In the genomic region with DNA sequence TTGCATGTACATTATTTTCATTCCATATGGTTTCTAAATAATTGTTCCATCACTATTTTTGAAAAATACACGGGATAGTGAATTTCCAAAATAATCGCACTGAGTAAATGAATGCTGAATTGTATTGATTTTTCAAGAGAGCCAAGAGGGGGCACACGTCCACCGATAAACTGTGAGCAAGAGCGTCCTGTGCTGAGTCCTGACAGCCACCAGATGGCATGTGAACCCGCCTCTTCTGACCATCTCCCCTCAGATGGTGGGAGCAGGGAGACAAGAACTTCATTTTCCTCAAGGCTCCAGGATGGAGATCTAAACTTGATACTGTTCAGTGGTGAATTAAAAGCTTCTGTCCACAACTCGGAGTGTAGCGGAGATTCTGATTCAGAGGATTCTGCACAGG, we compare ENCODE assay signal across 9 cellular contexts. TPM values are rescaled to one million over a fixed set of nuclear protein-coding genes. Genes with fewer than 3 reads are reported as not detected.
DNase-seq lines count a peak whose midpoint lies in the region; ATAC-seq, FAIRE-seq and TF ChIP-seq lines count a peak whose summit lies in the region.
"Had no signal": no experiment of that assay in that cellular context is flagged by ENCODE, and none has a peak within 500 bp of the region (broad histone marks: within the 10 kb centered on the region; RNA-seq: fewer than 3 reads in every experiment).

No MANE protein-coding gene starts in this region.

- no peaks in the 10 kb centered on the region for H3K9me3 ChIP-seq in OCI-LY7 (ENCODE audit: low read length)
- peaks cover 10% of the 10 kb centered on the region for H3K9me3 ChIP-seq in K562 (replicated peaks; ENCODE audit: control insufficient read depth, insufficient read depth, low read depth, low read length)

- peaks cover 36% of the 10 kb centered on the region for H3K9me3 Mint-ChIP-seq in osteocyte (ENCODE audit: unreplicated experiment)

- no peaks in the 10 kb centered on the region for H4K20me1 ChIP-seq in OCI-LY7 (ENCODE audit: insufficient read depth, low read length)
- no peaks in the 10 kb centered on the region for H4K20me1 ChIP-seq in K562 (replicated peaks; ENCODE audit: control insufficient read depth, insufficient read depth, low read length)
- H4K20me1 ChIP-seq: BLaER1 had no signal

- no peaks in the 10 kb centered on the region for H3K9me1 ChIP-seq in K562 (ENCODE audit: control insufficient read depth, insufficient read depth, low read length)

- no peaks in the 10 kb centered on the region for H3K4me1 ChIP-seq in OCI-LY7 (ENCODE audit: insufficient read depth, low read length, poor library complexity, severe bottlenecking)
- H3K4me1 ChIP-seq in K562 (replicated peaks in 1 of 2; ENCODE audit: control insufficient read depth in 2 of 2, insufficient read depth in 2 of 2, low read length in 2 of 2) = no peaks in the 10 kb centered on the region; a peak in 1 of 5 replicates
- H3K4me1 ChIP-seq: BLaER1 had no signal

- 17% methylated on average over 8 of the region's 8 CpGs for WGBS in K562 (ENCODE audit: insufficient coverage, low coverage, missing lambda C conversion rate)

- CTCF ChIA-PET in OCI-LY7 (lab: Charles Lee; ENCODE audit: unreplicated experiment) = no interaction called here
- CTCF ChIA-PET in K562 (lab: Yijun Ruan, JAX; ENCODE audit: low intra/inter-chr PET ratio) = no interaction called here

- no peak overlapping the region for H3K27ac ChIP-seq in OCI-LY7 (ENCODE audit: low read depth, low read length, poor library complexity, severe bottlenecking)
- no peak overlapping the region for H3K27ac ChIP-seq in K562 (ENCODE audit: extremely low read depth, low read depth, low read length)
- H3K27ac ChIP-seq: BLaER1 had no signal

- H3K4me2 ChIP-seq in OCI-LY7 (ENCODE audit: low read length) = no peak overlapping the region
- no peak overlapping the region for H3K4me2 ChIP-seq in K562 (ENCODE audit: insufficient read depth, low read length)
- H3K4me2 ChIP-seq: BLaER1 had no signal

- peak; percentile 89 to 94 for TF ChIP-seq RAD21 in K562 (CRISPR knock-in tag; conservative IDR thresholded peaks at IDR 0.05 in 1 of 2, IDR thresholded peaks at IDR 0.05 in 1 of 2)

- H3K9ac ChIP-seq in K562 (ENCODE audit: insufficient read depth in 1 of 2, low read depth in 2 of 2, low read length in 2 of 2) = no peak overlapping the region
- H3K9ac ChIP-seq: BLaER1 had no signal

- H3K4me3 ChIP-seq in OCI-LY7 (ENCODE audit: low read depth, low read length, poor library complexity, severe bottlenecking) (no peak overlapping the region), K562 (no peak overlapping the region)
- H3K4me3 ChIP-seq: BLaER1 had no signal

- no peaks in the 10 kb centered on the region for H3K27me3 Mint-ChIP-seq in osteocyte (ENCODE audit: unreplicated experiment)

- POLR2A ChIA-PET in OCI-LY7 (lab: Charles Lee) = no interaction called here
- POLR2A ChIA-PET in K562 (lab: Yijun Ruan, JAX) = no interaction called here

- peak; percentile 81 for FAIRE-seq in K562 (lab: Jason Lieb, UNC)

- BruUV-seq in OCI-LY7 (replicated peaks; lab: Mats Ljungman, UMichigan) (no TSS peak), K562 (replicated peaks; lab: Mats Ljungman, UMichigan) (no TSS peak)

- no peaks in the 10 kb centered on the region for H3K27me3 ChIP-seq in K562 (ENCODE audit: control insufficient read depth in 2 of 2, insufficient read depth in 2 of 2, low read length in 2 of 2)
- H3K27me3 ChIP-seq: BLaER1 had no signal

- no peak overlapping the region for H3K27ac Mint-ChIP-seq in osteocyte (ENCODE audit: unreplicated experiment)

- H3K4me3 Mint-ChIP-seq in osteocyte (ENCODE audit: unreplicated experiment) = no peak overlapping the region

- H3K36me3 Mint-ChIP-seq in osteocyte (ENCODE audit: unreplicated experiment) = no peaks in the 10 kb centered on the region

- no peaks in the 10 kb centered on the region for H3K9me2 ChIP-seq in OCI-LY7 (ENCODE audit: insufficient read depth, low read length)

- TF ChIP-seq CTCF in OCI-LY7 (conservative IDR thresholded peaks at IDR 0.05; ENCODE audit: low read length) (peak; percentile 76), K562 (IDR thresholded peaks at IDR 0.05 in 2 of 3, conservative IDR thresholded peaks at IDR 0.05 in 1 of 3; ENCODE audit: insufficient read depth in 2 of 3, low read depth in 1 of 3, low read length in 3 of 3) (peak; percentile 85 to 99 (median 99)), osteocyte (IDR thresholded peaks at IDR 0.05) (peak; percentile 43)

- in situ Hi-C loops in K562 (cut with MboI) = no loop called here

- H2AFZ ChIP-seq in OCI-LY7 (ENCODE audit: low read length) (no peak overlapping the region), K562 (ENCODE audit: low read depth, low read length) (no peak overlapping the region)

- H3K36me3 ChIP-seq in OCI-LY7 (ENCODE audit: insufficient read depth, low read length) (no peaks in the 10 kb centered on the region), K562 (ENCODE audit: control insufficient read depth, insufficient read depth, low read length) (no peaks in the 10 kb centered on the region)
- H3K36me3 ChIP-seq: BLaER1 had no signal

- no peaks in the 10 kb centered on the region for H3K79me2 ChIP-seq in OCI-LY7 (ENCODE audit: insufficient read depth, low read depth, low read length)
- H3K79me2 ChIP-seq in K562 (ENCODE audit: control insufficient read depth, insufficient read depth, low read length) = no peaks in the 10 kb centered on the region

- no peak for TF ChIP-seq EP300 in K562 (IDR thresholded peaks at IDR 0.05; ENCODE audit: low read length)

- DNase-seq in NCI-H2081 (lab: John Stamatoyannopoulos, UW) (peak; percentile 44 to 73), NCI-H2081 treated with DMSO at 0.1 percent for 48 hours (lab: John Stamatoyannopoulos, UW) (no peak), OCI-LY7 (ENCODE audit: low spot score) (peak; percentile 34), K562 (ENCODE audit: extremely low read depth in 1 of 4, low spot score in 3 of 4) (peak; percentile 59 to 76 (median 60)), osteocyte (ENCODE audit: extremely low spot score, unreplicated experiment) (no peak), inferior parietal cortex (ENCODE audit: extremely low spot score) (no peak), mesenteric fat pad (ENCODE audit: low spot score) (no peak)

- ATAC-seq in HG03378 (IDR thresholded peaks at IDR 0.05; ENCODE audit: unreplicated experiment) = peak; percentile 59
- ATAC-seq in K562 = peak; percentile 96

- no peaks in the 10 kb centered on the region for H3K4me1 Mint-ChIP-seq in osteocyte (ENCODE audit: unreplicated experiment)

- TF ChIP-seq POLR2A in K562 (conservative IDR thresholded peaks at IDR 0.05) = no peak

- intact Hi-C loops in OCI-LY7 (cut with micrococcal nuclease; ENCODE audit: unreplicated experiment) = no loop called here
- intact Hi-C loops in K562 (cut with micrococcal nuclease) = no loop called here

TF ChIP-seq in K562, 482 proteins besides CTCF, POLR2A, EP300 and RAD21 (continues in another document):
- TF ChIP-seq RBM14 (IDR thresholded peaks at IDR 0.05; ENCODE audit: borderline replicate concordance, insufficient read depth, low read depth, low read length) (no peak), GTF2A2 (tag; IDR thresholded peaks at IDR 0.05) (no peak), ARID2 (IDR thresholded peaks at IDR 0.05) (peak; percentile 90), STAG1 (CRISPR knock-in tag; IDR thresholded peaks at IDR 0.05; ENCODE audit: borderline replicate concordance) (peak; percentile 14; the same call in 1 of the 2 replicates), KLF16 (IDR thresholded peaks at IDR 0.05) (0 out of 2 replicates have a peak, but pooled peaks have one; percentile 22), SMC3 (conservative IDR thresholded peaks at IDR 0.05; ENCODE audit: insufficient read depth, low read depth, low read length) (peak; percentile 88)
- TF ChIP-seq, protein P1, sequence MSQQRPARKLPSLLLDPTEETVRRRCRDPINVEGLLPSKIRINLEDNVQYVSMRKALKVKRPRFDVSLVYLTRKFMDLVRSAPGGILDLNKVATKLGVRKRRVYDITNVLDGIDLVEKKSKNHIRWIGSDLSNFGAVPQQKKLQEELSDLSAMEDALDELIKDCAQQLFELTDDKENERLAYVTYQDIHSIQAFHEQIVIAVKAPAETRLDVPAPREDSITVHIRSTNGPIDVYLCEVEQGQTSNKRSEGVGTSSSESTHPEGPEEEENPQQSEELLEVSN (IDR thresholded peaks at IDR 0.05; ENCODE audit: borderline replicate concordance in 1 of 2, extremely low read depth in 1 of 2, insufficient read depth in 1 of 2, insufficient read length in 1 of 2, low read depth in 1 of 2, low read length in 1 of 2, poor library complexity in 1 of 2, severe bottlenecking in 1 of 2) = no peak

RNA-seq across cellular contexts. Expression of a gene that starts 30.6 kb away (rescaled TPM):
- total RNA-seq in OCI-LY7 (2014; rRNA removed; shearing (Covaris generic)) = 1.3 and 1.5 TPM in 2 replicates
- 5.1 and 5.5 TPM in 2 replicates for total RNA-seq in OCI-LY7 (2022)
- 0.63 and 4.1 TPM in 2 replicates for total RNA-seq in K562 (2011; cell fraction: chromatin; rRNA removed; ENCODE audit: low replicate concordance)
- 2.8 and 3.0 TPM in 2 replicates for total RNA-seq in K562 (2011; cell fraction: nucleolus; rRNA removed)
- total RNA-seq in K562 (2011; cell fraction: nucleoplasm; rRNA removed) = 1.5 and 2.3 TPM in 2 replicates
- 1.9 and 2.7 TPM in 2 replicates for total RNA-seq in K562 (2014; rRNA removed)
- total RNA-seq in K562 (2014; rRNA removed; fragmentation: Illumina TruSeq; extraction: Trizol) = 0.99 and 1.5 TPM in 2 replicates
- total RNA-seq in K562 (2015; rRNA removed; fragmentation: Illumina TruSeq; extraction: Trizol) = 1.0 and 1.1 TPM in 2 replicates
- total RNA-seq in K562 (2021) = 2.2 and 2.7 TPM in 2 replicates
- 0.76 and 1.6 TPM in 2 replicates for polyA plus RNA-seq in K562 (2011; rRNA removed)
- 1.0 and 2.6 TPM in 2 replicates for polyA plus RNA-seq in K562 (2011; cell fraction: cytosol; rRNA removed)
- 1.1 and 3.4 TPM in 2 replicates for polyA plus RNA-seq in K562 (2011; cell fraction: nucleus; rRNA removed)
- polyA plus RNA-seq in K562 (2012) = 5.1 and 5.7 TPM in 2 replicates
- 1.5 and 2.6 TPM in 2 replicates for polyA plus RNA-seq in K562 (2014; fragmentation: Illumina TruSeq; extraction: Trizol)
- polyA plus RNA-seq in K562 (2014; fragmentation: Nextera tagmentation; extraction: Ambion mirVana) = 1 to 10 TPM in 1 of 2 experiments, under 1 TPM in 1; 0.58 to 2.1 TPM
- 1.6 and 2.2 TPM in 2 replicates for polyA plus RNA-seq in K562 (2014; rRNA removed)
- polyA minus RNA-seq in K562 (2011; rRNA and poly(A)+ RNA removed) = 0.42 and 1.3 TPM in 2 replicates
- polyA minus RNA-seq in K562 (2011; cell fraction: cytosol; rRNA and poly(A)+ RNA removed) = 0.64 and 1.8 TPM in 2 replicates
- polyA minus RNA-seq in K562 (2011; cell fraction: nucleus; rRNA and poly(A)+ RNA removed) = 0.54 and 0.67 TPM in 2 replicates
- total RNA-seq in osteocyte = not detected in 2 replicates
- total RNA-seq in mesenteric fat pad = 0.22 TPM

Comparison
In these comparisons a context has a peak if more than half of its experiments do, and no peak if none do; other contexts are left out.
1. DNase-seq: peak in NCI-H2081 (2 of 2), OCI-LY7 (single experiment) and K562 (4 of 4); none in NCI-H2081 treated with DMSO at 0.1 percent for 48 hours (single experiment), osteocyte (single experiment), inferior parietal cortex (single experiment) and mesenteric fat pad (single experiment).
2. CTCF ChIP-seq: peak in every context shown above with its lines; median percentile 99 in K562; 76 in OCI-LY7; 43 in osteocyte.